ENCODE assay signal across 9 cellular contexts in the genomic region with DNA sequence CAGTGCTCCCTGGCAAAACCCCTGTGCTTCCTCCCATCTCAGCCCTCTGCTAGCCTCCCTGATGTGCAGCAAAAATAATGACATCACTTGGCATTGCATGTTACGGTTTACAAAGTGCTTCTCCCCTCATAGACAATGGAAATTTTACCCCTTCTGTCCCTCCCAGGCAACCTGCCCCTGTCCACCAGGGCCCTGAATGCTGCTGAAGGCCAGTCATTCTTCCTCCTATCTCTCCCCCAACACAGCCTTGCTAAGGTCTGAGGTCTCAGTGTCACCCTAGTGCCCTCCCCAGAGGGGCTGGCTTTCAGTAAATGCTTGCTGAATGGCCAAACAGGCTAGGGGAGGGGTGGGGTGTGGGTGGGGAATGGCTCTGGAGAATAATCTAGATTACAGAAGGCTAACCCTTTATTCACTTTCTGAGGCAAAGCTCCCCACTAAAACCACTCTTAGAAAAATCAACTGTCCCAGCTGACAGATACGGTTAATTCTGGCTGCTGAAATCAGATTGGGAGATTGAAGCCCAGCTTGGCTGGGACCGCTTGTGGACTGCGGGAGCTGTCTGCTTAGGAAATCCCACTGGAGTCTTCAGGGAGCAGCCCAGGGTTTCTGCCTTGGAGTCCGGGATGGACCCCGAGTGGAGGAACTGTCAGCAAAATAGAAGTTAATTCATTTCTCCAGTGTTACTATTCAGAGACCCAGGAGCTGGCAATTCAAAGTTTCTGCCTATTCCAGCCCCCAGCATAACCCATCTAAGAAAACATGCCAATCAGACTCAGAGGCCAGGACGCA. TPM values are rescaled to one million over a fixed set of nuclear protein-coding genes. Genes with fewer than 3 reads are reported as not detected.
A peak's percentile ranks its signal among the peaks of the same experiment; 100 is the strongest.
DNase-seq lines count a peak whose midpoint lies in the region; ATAC-seq and TF ChIP-seq lines count a peak whose summit lies in the region.
"Had no signal": no experiment of that assay in that cellular context is flagged by ENCODE, and none has a peak within 500 bp of the region (broad histone marks: within the 10 kb centered on the region; RNA-seq: fewer than 3 reads in every experiment).

No MANE protein-coding gene starts in this region.

- H3K4ac ChIP-seq in mesenchymal stem cell (ENCODE audit: low read depth in 1 of 2, low read length in 2 of 2): no peak overlapping the region

- H3K36me3 Mint-ChIP-seq in activated naive CD4-positive, alpha-beta T cell treated with anti-CD3 and anti-CD28 coated beads, Interleukin-2, amount 10 ng/mL, durations not matched to agents 7 days and 5 days: peaks cover 28% of the 10 kb centered on the region

- H3K27me3 Mint-ChIP-seq in activated naive CD4-positive, alpha-beta T cell treated with anti-CD3 and anti-CD28 coated beads, Interleukin-2, amount 10 ng/mL, durations not matched to agents 7 days and 5 days: no peaks in the 10 kb centered on the region

- H2AK5ac ChIP-seq in mesenchymal stem cell (ENCODE audit: low read length, severe bottlenecking): no peak overlapping the region

- H2BK5ac ChIP-seq in mesenchymal stem cell (ENCODE audit: low read depth, low read length, poor library complexity, severe bottlenecking): no peak overlapping the region

- no peak overlapping the region for H3K18ac ChIP-seq in mesenchymal stem cell (ENCODE audit: low read depth in 1 of 2, low read length in 2 of 2)

- no peak for ATAC-seq in HG03280 (IDR thresholded peaks at IDR 0.05; ENCODE audit: unreplicated experiment)

- H2BK15ac ChIP-seq in mesenchymal stem cell (ENCODE audit: low read depth, poor library complexity, severe bottlenecking): no peak overlapping the region

- H3K9me3 Mint-ChIP-seq in activated naive CD4-positive, alpha-beta T cell treated with anti-CD3 and anti-CD28 coated beads, Interleukin-2, amount 10 ng/mL, durations not matched to agents 7 days and 5 days: no peaks in the 10 kb centered on the region

- H3K9ac ChIP-seq in mesenchymal stem cell (ENCODE audit: low read length): peak overlapping the region; percentile 8

- no peak overlapping the region for H2AFZ ChIP-seq in mesenchymal stem cell (ENCODE audit: low read depth, low read length)

- H2BK12ac ChIP-seq in mesenchymal stem cell (ENCODE audit: low read length in 2 of 2): no peak overlapping the region

- no peak for DNase-seq in activated naive CD4-positive, alpha-beta T cell treated with anti-CD3 and anti-CD28 coated beads, Interleukin-2, amount 10 ng/mL, durations not matched to agents 7 days and 5 days
- no peak for DNase-seq in activated naive CD4-positive, alpha-beta T cell treated with anti-CD3 and anti-CD28 coated beads, Interleukin-2, amount 50 U/mL, for 16 hours
- peak in 35 of 56 donors; percentile 17 to 75 (median 51) for DNase-seq in amygdala (lab: John Stamatoyannopoulos, UW)
- no peak for DNase-seq in mesenchymal stem cell
- DNase-seq in glomerular visceral epithelial cell (ENCODE audit: extremely low spot score): no peak
- DNase-seq in testis: no peak
- DNase-seq: kidney had no signal

- H3K4me3 Mint-ChIP-seq in activated naive CD4-positive, alpha-beta T cell treated with anti-CD3 and anti-CD28 coated beads, Interleukin-2, amount 10 ng/mL, durations not matched to agents 7 days and 5 days: no peak overlapping the region

- H3K27ac Mint-ChIP-seq in activated naive CD4-positive, alpha-beta T cell treated with anti-CD3 and anti-CD28 coated beads, Interleukin-2, amount 10 ng/mL, durations not matched to agents 7 days and 5 days: peak overlapping the region; percentile 46

- intact Hi-C loops in testis (cut with DNase I; ENCODE audit: low total_unique reads): no loop called here

- H3K4me3 ChIP-seq in mesenchymal stem cell (ENCODE audit: insufficient read depth in 1 of 2, low read depth in 1 of 2, low read length in 2 of 2) (no peak overlapping the region), testis (no peak overlapping the region)

- H2BK120ac ChIP-seq in mesenchymal stem cell (ENCODE audit: low read depth, low read length): no peak overlapping the region

- WGBS in mesenchymal stem cell: 94% methylated on average over 7 of the region's 7 CpGs
- 57 to 72% methylated on average over 3 to 7 of the region's 7 CpGs for WGBS in testis, 2 donors

- H3K27ac ChIP-seq in mesenchymal stem cell (ENCODE audit: low read length, poor library complexity, severe bottlenecking): no peak overlapping the region
- peak overlapping the region; percentile 97 for H3K27ac ChIP-seq in temporal lobe (ENCODE audit: low read depth, low read length)
- no peak overlapping the region for H3K27ac ChIP-seq in testis

- no peak overlapping the region for H4K91ac ChIP-seq in mesenchymal stem cell (ENCODE audit: low read length)

- H3K79me1 ChIP-seq in mesenchymal stem cell (replicated peaks; ENCODE audit: low read length, poor library complexity, severe bottlenecking): peaks cover 37% of the 10 kb centered on the region

- H3K4me1 Mint-ChIP-seq in activated naive CD4-positive, alpha-beta T cell treated with anti-CD3 and anti-CD28 coated beads, Interleukin-2, amount 10 ng/mL, durations not matched to agents 7 days and 5 days: peaks cover 79% of the 10 kb centered on the region

- peaks cover 4 to 6% of the 10 kb centered on the region in 2 experiments for H3K36me3 ChIP-seq in mesenchymal stem cell (ENCODE audit: control insufficient read depth in 1 of 2, insufficient read depth in 2 of 2, low read depth in 1 of 2, low read length in 2 of 2)
- no peaks in the 10 kb centered on the region for H3K36me3 ChIP-seq in testis (ENCODE audit: low read depth, missing control alignments)

- H3K4me1 ChIP-seq in mesenchymal stem cell (ENCODE audit: control insufficient read depth, insufficient read depth, low read depth, low read length) (peaks cover 28% of the 10 kb centered on the region), testis (peaks cover 19% of the 10 kb centered on the region)

- H3K23ac ChIP-seq in mesenchymal stem cell (ENCODE audit: low read length in 2 of 2): no peak overlapping the region

- no peak for TF ChIP-seq CTCF in testis (IDR thresholded peaks at IDR 0.05)

- CTCF ChIA-PET in activated naive CD4-positive, alpha-beta T cell treated with anti-CD3 and anti-CD28 coated beads, Interleukin-2, amount 10 ng/mL, durations not matched to agents 7 days and 5 days (lab: Charles Lee): interaction anchor here (1.0 to 1.6 kb wide), 5 partner anchors 10 to 77 kb away, joined by 3 to 5 read pairs (median 4); no protein-coding TSS in a partner anchor

- H3K4me2 ChIP-seq in mesenchymal stem cell (ENCODE audit: low read length, poor library complexity, severe bottlenecking): no peak overlapping the region

- H3K9me3 ChIP-seq in mesenchymal stem cell (ENCODE audit: control insufficient read depth, low read length) (no peaks in the 10 kb centered on the region), testis (no peaks in the 10 kb centered on the region)

- H3K27me3 ChIP-seq in mesenchymal stem cell (ENCODE audit: control insufficient read depth in 1 of 2, insufficient read depth in 1 of 2, low read length in 2 of 2): no peaks in the 10 kb centered on the region
- H3K27me3 ChIP-seq in testis: no peaks in the 10 kb centered on the region

- TF ChIP-seq POLR2A in testis (IDR thresholded peaks at IDR 0.05): no peak

- peak overlapping the region in 1 of 2 experiments; percentile 26 for H3K14ac ChIP-seq in mesenchymal stem cell (ENCODE audit: low read length in 2 of 2)

- H4K8ac ChIP-seq in mesenchymal stem cell (ENCODE audit: low read length): no peak overlapping the region

RNA-seq across cellular contexts. Expression of gene ANP32A, which starts 22.9 kb away (rescaled TPM):
- polyA plus RNA-seq in mesenchymal stem cell (2013, experiment 1 of 2): 146 TPM
- 155 TPM for polyA plus RNA-seq in mesenchymal stem cell (2013, experiment 2 of 2)
- total RNA-seq in temporal lobe: 85.8 TPM
- total RNA-seq in testis: 10 to 100 TPM; 32.9 to 41.3 TPM
- polyA plus RNA-seq in testis (ENCODE audit: insufficient read depth, low read depth, low replicate concordance): 49.5 TPM

Comparison
In these comparisons a context has a peak if more than half of its experiments do, and no peak if none do; other contexts are left out.
1. DNase-seq: peak in amygdala (35 of 56); none in activated naive CD4-positive, alpha-beta T cell treated with anti-CD3 and anti-CD28 coated beads, Interleukin-2, amount 10 ng/mL, durations not matched to agents 7 days and 5 days (single experiment), activated naive CD4-positive, alpha-beta T cell treated with anti-CD3 and anti-CD28 coated beads, Interleukin-2, amount 50 U/mL, for 16 hours (single experiment), mesenchymal stem cell (single experiment), glomerular visceral epithelial cell (single experiment) and testis (single experiment).